ENCODE assay signal across 8 cellular contexts in the genomic region with DNA sequence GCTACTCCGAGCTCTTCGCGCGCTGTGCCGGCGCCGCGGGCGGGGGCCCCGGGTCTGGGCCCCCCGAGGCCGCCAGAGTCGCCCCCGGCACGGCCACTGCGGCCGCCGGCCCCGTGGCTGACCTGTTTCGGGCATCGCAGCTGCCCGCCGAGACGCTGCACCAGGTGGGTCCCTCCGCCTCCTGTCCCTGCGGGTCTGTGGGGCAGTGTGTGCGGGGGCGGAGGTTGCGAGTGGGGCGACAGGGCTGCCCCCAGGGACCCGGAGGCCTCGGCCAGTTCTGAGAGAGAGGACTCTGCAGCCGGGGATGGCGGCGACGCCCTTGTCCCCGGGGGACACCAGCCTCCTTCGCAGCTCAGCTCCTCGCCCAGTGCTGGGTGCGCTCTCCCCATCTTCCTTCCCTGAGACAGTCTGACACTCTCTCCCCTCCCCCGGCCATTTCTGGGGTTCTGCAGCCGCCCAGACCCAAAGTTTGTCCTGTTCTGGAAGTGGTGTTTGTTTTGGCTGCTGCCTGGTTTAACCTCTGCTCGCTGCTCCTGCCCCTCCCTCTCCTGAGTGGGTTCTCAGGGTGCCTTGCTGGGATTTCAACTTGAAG. TPM values are rescaled to one million over a fixed set of nuclear protein-coding genes. Genes with fewer than 3 reads are reported as not detected.
A peak's percentile ranks its signal among the peaks of the same experiment; 100 is the strongest.
DNase-seq lines count a peak whose midpoint lies in the region; ATAC-seq, FAIRE-seq and TF ChIP-seq lines count a peak whose summit lies in the region.

No MANE protein-coding gene starts in this region.

- ATAC-seq in HG03354 (IDR thresholded peaks at IDR 0.05; ENCODE audit: poor library complexity, severe bottlenecking, unreplicated experiment): peak; percentile 33

- H2BK120ac ChIP-seq in trophoblast cell (ENCODE audit: insufficient read depth, low read length, poor library complexity): no peak overlapping the region

- H4K12ac ChIP-seq in trophoblast cell (ENCODE audit: low read depth, low read length): no peak overlapping the region

- H3K27me3 ChIP-seq in A673 (replicated peaks; ENCODE audit: insufficient read depth, low read depth, low read length, poor library complexity) (peaks cover 29% of the 10 kb centered on the region), trophoblast cell (ENCODE audit: insufficient read depth, low read length) (peaks cover 2% of the 10 kb centered on the region)

- peak overlapping the region; percentile 73 for H3K4me3 Mint-ChIP-seq in activated T-cell treated with anti-CD3 and anti-CD28 coated beads, Interleukin-2, amount 50 U/mL, for 24 hours

- no peak overlapping the region for H3K18ac ChIP-seq in trophoblast cell (ENCODE audit: low read length)

- no TSS peak for BruUV-seq in A673 (replicated peaks; lab: Mats Ljungman, UMichigan)

- CTCF ChIA-PET in A673 (lab: Charles Lee): no interaction called here

- H3K4me1 Mint-ChIP-seq in activated T-cell treated with anti-CD3 and anti-CD28 coated beads, Interleukin-2, amount 50 U/mL, for 24 hours (ENCODE audit: low read depth): peaks cover 2% of the 10 kb centered on the region

- no peak overlapping the region for H2AK5ac ChIP-seq in trophoblast cell (ENCODE audit: low read length)

- intact Hi-C loops in A673 (cut with micrococcal nuclease; ENCODE audit: unreplicated experiment): no loop called here

- peaks cover 3% of the 10 kb centered on the region for H3K9me3 Mint-ChIP-seq in activated T-cell treated with anti-CD3 and anti-CD28 coated beads, Interleukin-2, amount 50 U/mL, for 24 hours

- H3K4me2 ChIP-seq in trophoblast cell (ENCODE audit: low read length): peak overlapping the region; percentile 98

- H3K36me3 Mint-ChIP-seq in activated T-cell treated with anti-CD3 and anti-CD28 coated beads, Interleukin-2, amount 50 U/mL, for 24 hours (ENCODE audit: low read depth): no peaks in the 10 kb centered on the region

- no peak overlapping the region for H4K91ac ChIP-seq in trophoblast cell (ENCODE audit: low read depth, low read length)

- H3K79me1 ChIP-seq in trophoblast cell (ENCODE audit: low read length): no peaks in the 10 kb centered on the region

- TF ChIP-seq CTCF in A673 (conservative IDR thresholded peaks at IDR 0.05; ENCODE audit: low read depth, low read length): no peak
- no peak for TF ChIP-seq CTCF in foreskin fibroblast (IDR thresholded peaks at IDR 0.05; ENCODE audit: low read depth, low read length)

- DNase-seq in A673 (ENCODE audit: low spot score) (no peak), GM19239 (ENCODE audit: insufficient read length, low spot score) (no peak), foreskin fibroblast (no peak), trophoblast cell (peak in 1 of 2 donors; percentile 21), NCI-H1105 (lab: John Stamatoyannopoulos, UW) (no peak), dedifferentiated amniotic fluid mesenchymal stem cell (ENCODE audit: extremely low spot score) (no peak)
- peak; percentile 32 for DNase-seq in activated T-cell treated with anti-CD3 and anti-CD28 coated beads, Interleukin-2, amount 50 U/mL, for 24 hours

- WGBS in trophoblast cell (ENCODE audit: extremely low coverage, insufficient coverage, insufficient read length): no CpG with 5 or more reads among the region's 43 CpGs

- FAIRE-seq in GM19239 (lab: Jason Lieb, UNC): peak; percentile 28

- POLR2A ChIA-PET in A673 (lab: Charles Lee; ENCODE audit: low non-redundant PET): no interaction called here

- no peak overlapping the region for H2BK12ac ChIP-seq in trophoblast cell (ENCODE audit: low read length)

- no peak overlapping the region for H3K4ac ChIP-seq in trophoblast cell (ENCODE audit: low read depth, low read length)

- H3K14ac ChIP-seq in trophoblast cell (ENCODE audit: low read length): no peak overlapping the region

- no peak overlapping the region for H4K8ac ChIP-seq in trophoblast cell (ENCODE audit: low read depth, low read length)

- no peaks in the 10 kb centered on the region for H3K4me1 ChIP-seq in A673 (ENCODE audit: insufficient read depth, low read length, poor library complexity, severe bottlenecking)
- H3K4me1 ChIP-seq in trophoblast cell (ENCODE audit: control insufficient read depth in 1 of 2, insufficient read depth in 2 of 2, low read length in 2 of 2): peaks cover 0 to 3% of the 10 kb centered on the region in 2 experiments

- H3K23ac ChIP-seq in trophoblast cell (ENCODE audit: low read length): no peak overlapping the region

- no peak overlapping the region for H2BK5ac ChIP-seq in trophoblast cell (ENCODE audit: low read depth, low read length, poor library complexity)

- peak overlapping the region; percentile 87 for H2AFZ ChIP-seq in trophoblast cell (ENCODE audit: insufficient read depth, low read length, poor library complexity)

- peaks cover 64% of the 10 kb centered on the region for H3K27me3 Mint-ChIP-seq in activated T-cell treated with anti-CD3 and anti-CD28 coated beads, Interleukin-2, amount 50 U/mL, for 24 hours

- H3K9me3 ChIP-seq in A673 (ENCODE audit: low read depth, low read length, poor library complexity, severe bottlenecking) (no peaks in the 10 kb centered on the region), trophoblast cell (ENCODE audit: insufficient read depth, low read depth, low read length) (no peaks in the 10 kb centered on the region)

- H3K4me3 ChIP-seq in A673 (ENCODE audit: low read depth, low read length, poor library complexity, severe bottlenecking): peak overlapping the region; percentile 43
- H3K4me3 ChIP-seq in foreskin fibroblast (ENCODE audit: low read depth in 1 of 2, low read length in 2 of 2): peak overlapping the region; percentile 40 to 52
- peak overlapping the region; percentile 71 for H3K4me3 ChIP-seq in trophoblast cell (ENCODE audit: low read depth, low read length)

- H3K79me2 ChIP-seq in trophoblast cell (ENCODE audit: control insufficient read depth, insufficient read depth, low read length, poor library complexity): no peaks in the 10 kb centered on the region

- H3K27ac ChIP-seq in A673 (ENCODE audit: low read depth, low read length, poor library complexity, severe bottlenecking) (no peak overlapping the region), trophoblast cell (ENCODE audit: low read depth, low read length) (no peak overlapping the region)

- H3K36me3 ChIP-seq in A673 (ENCODE audit: insufficient read depth, low read length, poor library complexity, severe bottlenecking): no peaks in the 10 kb centered on the region
- no peaks in the 10 kb centered on the region for H3K36me3 ChIP-seq in trophoblast cell (ENCODE audit: control insufficient read depth in 1 of 2, insufficient read depth in 2 of 2, low read length in 2 of 2)

- no peak overlapping the region for H3K27ac Mint-ChIP-seq in activated T-cell treated with anti-CD3 and anti-CD28 coated beads, Interleukin-2, amount 50 U/mL, for 24 hours

- H3K9ac ChIP-seq in trophoblast cell (ENCODE audit: low read length): no peak overlapping the region

RNA-seq across cellular contexts. Expression of a gene that starts 0.6 kb away (rescaled TPM):
- 0.04 and 0.31 TPM in 2 replicates for total RNA-seq in A673 (2021)
- polyA plus RNA-seq in trophoblast cell (2013): 1.4 and 1.7 TPM in 2 replicates
